In the genomic region with DNA sequence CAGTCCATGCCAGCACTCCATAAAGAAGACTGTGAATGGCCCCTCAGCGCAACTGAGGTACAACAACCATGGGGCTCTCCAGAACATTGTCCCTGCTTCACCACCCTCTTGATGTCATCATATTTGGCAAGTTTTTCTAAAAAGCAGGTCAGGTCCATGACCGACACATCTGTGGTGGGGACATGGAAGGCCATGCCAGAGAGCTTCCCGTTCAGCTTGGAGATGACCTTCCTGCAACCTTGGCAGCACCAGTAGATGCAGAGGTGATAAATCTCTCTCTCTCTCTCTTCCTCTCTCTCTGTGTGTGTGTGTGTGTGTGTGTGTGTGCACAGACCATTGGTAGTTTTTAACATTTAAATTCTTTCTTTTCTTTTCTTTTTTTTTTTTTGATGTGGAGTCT, we compare ENCODE assay signal across 9 cellular contexts. TPM values are rescaled to one million over a fixed set of nuclear protein-coding genes. Genes with fewer than 3 reads are reported as not detected.
"Had no signal": no experiment of that assay in that cellular context is flagged by ENCODE, and none has a peak within 500 bp of the region (broad histone marks: within the 10 kb centered on the region; RNA-seq: fewer than 3 reads in every experiment).

No MANE protein-coding gene starts in this region.

- FAIRE-seq: H1, H54 had no signal

- ATAC-seq: GM23338 had no signal

- H3K27ac ChIP-seq: HL-60 had no signal

- H3K36me3 Mint-ChIP-seq: IgD-negative memory B cell had no signal

- DNase-seq: H9, HCEC 1CT, KBM-7 had no signal

- H3K4me3 ChIP-seq: GM23338 had no signal

- H3K27ac Mint-ChIP-seq: GM23338, H9, IgD-negative memory B cell had no signal

- H3K9me3 Mint-ChIP-seq: IgD-negative memory B cell had no signal

- H3K4me1 Mint-ChIP-seq: GM23338, H9, IgD-negative memory B cell had no signal

- H3K4me3 Mint-ChIP-seq: GM23338, H9 had no signal

RNA-seq across cellular contexts. Expression of a gene that starts 35.4 kb away (rescaled TPM):
- total RNA-seq: GM23338, H1, H9, HT1080 had no signal
- polyA plus RNA-seq: GM23338, H1, IgD-negative memory B cell had no signal
